9 cellular contexts compared by ENCODE assay signal in genomic region chr13:78022164-78022877, GRCh38.
DNase-seq lines count a peak whose midpoint lies in the region; FAIRE-seq and TF ChIP-seq lines count a peak whose summit lies in the region.
"Had no signal": no experiment of that assay in that cellular context is flagged by ENCODE, and none has a peak within 500 bp of the region (broad histone marks: within the 10 kb centered on the region; RNA-seq: fewer than 3 reads in every experiment).

No MANE protein-coding gene starts in this region.

- POLR2A ChIA-PET in activated CD4-positive, alpha-beta memory T cell treated with anti-CD3 and anti-CD28 coated beads, Interleukin-2, amount 10 ng/mL, durations not matched to agents 7 days and 5 days (lab: Charles Lee) = interaction anchor here (0.9 kb wide), 1 partner anchor 14 kb away, joined by 3 read pairs; no protein-coding TSS in a partner anchor

- FAIRE-seq in GM18507 (lab: Jason Lieb, UNC) = peak; percentile 98

- H3F3A ChIP-seq in MM.1S (ENCODE audit: insufficient read depth, low read length) = peaks cover 12% of the 10 kb centered on the region

- no peaks in the 10 kb centered on the region for H3K36me3 Mint-ChIP-seq in activated CD4-positive, alpha-beta memory T cell treated with anti-CD3 and anti-CD28 coated beads, Interleukin-2, amount 10 ng/mL, durations not matched to agents 7 days and 5 days (ENCODE audit: low read depth)

- peaks cover 10% of the 10 kb centered on the region for H3K4me1 Mint-ChIP-seq in activated CD4-positive, alpha-beta memory T cell treated with anti-CD3 and anti-CD28 coated beads, Interleukin-2, amount 10 ng/mL, durations not matched to agents 7 days and 5 days

- H3K4me3 ChIP-seq in HFF-Myc (replicated peaks; ENCODE audit: low read depth, low read length) (no peak overlapping the region), MM.1S (ENCODE audit: low read length) (no peak overlapping the region)

- H3K9me2 ChIP-seq in MM.1S (replicated peaks; ENCODE audit: insufficient read depth, low read length) = no peaks in the 10 kb centered on the region

- peak overlapping the region; percentile 85; the same call in 1 of the 2 replicates for H3K27ac ChIP-seq in MM.1S (ENCODE audit: low read length)
- H3K27ac ChIP-seq: VCaP had no signal

- H3K4me1 ChIP-seq in MM.1S (ENCODE audit: low read length) = peaks cover 36% of the 10 kb centered on the region

- no peaks in the 10 kb centered on the region for H3K79me2 ChIP-seq in MM.1S (ENCODE audit: low read length)

- H4K20me1 ChIP-seq in MM.1S (ENCODE audit: insufficient read depth, low read length) = no peaks in the 10 kb centered on the region

- H3K9me3 Mint-ChIP-seq in activated CD4-positive, alpha-beta memory T cell treated with anti-CD3 and anti-CD28 coated beads, Interleukin-2, amount 10 ng/mL, durations not matched to agents 7 days and 5 days = peaks cover 5% of the 10 kb centered on the region

- H3K9ac ChIP-seq in MM.1S (ENCODE audit: low read length) = 0 out of 2 replicates have a peak overlapping the region, but pooled peaks have one; percentile 6

- H3K27me3 ChIP-seq in MM.1S (replicated peaks; ENCODE audit: insufficient read depth, low read length) = no peaks in the 10 kb centered on the region

- CTCF ChIA-PET in activated CD4-positive, alpha-beta memory T cell treated with anti-CD3 and anti-CD28 coated beads, Interleukin-2, amount 10 ng/mL, durations not matched to agents 7 days and 5 days (lab: Charles Lee) = interaction anchor here (2.1 kb wide), 1 partner anchor 99 kb away, joined by 5 read pairs; no protein-coding TSS in a partner anchor

- no peak overlapping the region for H3K4me3 Mint-ChIP-seq in activated CD4-positive, alpha-beta memory T cell treated with anti-CD3 and anti-CD28 coated beads, Interleukin-2, amount 10 ng/mL, durations not matched to agents 7 days and 5 days

- H3K4me2 ChIP-seq in MM.1S (ENCODE audit: low read depth, low read length) = peak overlapping the region; percentile 49; the same call in 1 of the 2 replicates

- peak overlapping the region; percentile 58 for H3K27ac Mint-ChIP-seq in activated CD4-positive, alpha-beta memory T cell treated with anti-CD3 and anti-CD28 coated beads, Interleukin-2, amount 10 ng/mL, durations not matched to agents 7 days and 5 days

- 0 out of 2 replicates have a peak overlapping the region, but pooled peaks have one; percentile 35 for H2AFZ ChIP-seq in MM.1S (ENCODE audit: low read length)

- H3K9me3 ChIP-seq in MM.1S (replicated peaks; ENCODE audit: insufficient read depth, low read length) = no peaks in the 10 kb centered on the region

- no peaks in the 10 kb centered on the region for H3K36me3 ChIP-seq in MM.1S (replicated peaks; ENCODE audit: insufficient read depth, low read length)

- H3K27me3 Mint-ChIP-seq in activated CD4-positive, alpha-beta memory T cell treated with anti-CD3 and anti-CD28 coated beads, Interleukin-2, amount 10 ng/mL, durations not matched to agents 7 days and 5 days = peaks cover 15% of the 10 kb centered on the region

- TF ChIP-seq CTCF in HFF-Myc (IDR thresholded peaks at IDR 0.05; ENCODE audit: low read depth, low read length, missing control alignments) (no peak), MM.1S (IDR thresholded peaks at IDR 0.05; ENCODE audit: low read length) (no peak)

- peak; percentile 56 for DNase-seq in GM18507 (ENCODE audit: extremely low spot score, insufficient read length, low read depth)
- peak; percentile 31 for DNase-seq in HFF-Myc (ENCODE audit: extremely low read depth, low read depth)
- DNase-seq in MM.1S = peak; percentile 94
- peak; percentile 66 for DNase-seq in activated CD4-positive, alpha-beta memory T cell treated with anti-CD3 and anti-CD28 coated beads, Interleukin-2, amount 10 ng/mL, durations not matched to agents 7 days and 5 days
- DNase-seq in germinal center (ENCODE audit: low spot score) = peak; percentile 30
- peak; percentile 49 for DNase-seq in stimulated activated CD4-positive, alpha-beta T cell treated with anti-CD3 and anti-CD28 coated beads, Interleukin-4, amount 100 ng/mL, for 24 hours
- no peak for DNase-seq in ureter (ENCODE audit: low spot score)
- DNase-seq in iPS-NIHi7 (ENCODE audit: extremely low spot score) = no peak

Comparison
In these comparisons a context has a peak if more than half of its experiments do, and no peak if none do; other contexts are left out.
1. DNase-seq: peak in GM18507 (single experiment), HFF-Myc (single experiment), MM.1S (single experiment), activated CD4-positive, alpha-beta memory T cell treated with anti-CD3 and anti-CD28 coated beads, Interleukin-2, amount 10 ng/mL, durations not matched to agents 7 days and 5 days (single experiment), germinal center (single experiment) and stimulated activated CD4-positive, alpha-beta T cell treated with anti-CD3 and anti-CD28 coated beads, Interleukin-4, amount 100 ng/mL, for 24 hours (single experiment); none in ureter (single experiment) and iPS-NIHi7 (single experiment).